10 cellular contexts compared by ENCODE assay signal in the genomic region with DNA sequence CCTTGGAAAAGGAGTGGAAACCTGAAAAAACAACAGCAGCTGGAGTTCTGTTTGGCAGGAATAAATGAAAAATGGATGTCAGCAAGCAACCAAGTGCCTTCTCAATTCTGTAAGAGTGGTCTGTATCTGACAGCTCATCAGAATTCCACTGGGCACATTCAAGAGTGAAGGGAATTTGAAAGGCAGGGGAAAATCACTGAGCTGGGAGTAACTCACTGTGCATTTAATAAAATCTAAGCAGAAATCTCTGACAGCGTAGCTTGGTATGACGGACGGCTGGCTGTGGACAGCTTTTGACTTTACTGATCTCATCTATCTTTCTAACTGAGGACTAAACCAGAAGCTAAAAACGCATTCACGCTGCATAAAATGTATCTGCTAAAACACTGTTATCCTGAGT.
"Had no signal": no experiment of that assay in that cellular context is flagged by ENCODE, and none has a peak within 500 bp of the region (broad histone marks: within the 10 kb centered on the region; RNA-seq: fewer than 3 reads in every experiment).

No MANE protein-coding gene starts in this region.

- H3K27ac ChIP-seq: GM23248, HL-60, KMS-11 had no signal

- H3K9me3 ChIP-seq: HAP-1 had no signal

- ATAC-seq: HCT116, HepG2 had no signal

- H3K9ac ChIP-seq: GM23248, KMS-11 had no signal

- H2AFZ ChIP-seq: GM23248 had no signal

- DNase-seq: GM23248, GOT3, H7, HFFc6, KBM-7 had no signal

- H3K36me3 ChIP-seq: HAP-1 had no signal

- H3K4me2 ChIP-seq: KMS-11 had no signal

- H3K4me3 ChIP-seq: GM23248, HAP-1 had no signal
